Comparison of ENCODE assay signal across 8 cellular contexts in the genomic region with DNA sequence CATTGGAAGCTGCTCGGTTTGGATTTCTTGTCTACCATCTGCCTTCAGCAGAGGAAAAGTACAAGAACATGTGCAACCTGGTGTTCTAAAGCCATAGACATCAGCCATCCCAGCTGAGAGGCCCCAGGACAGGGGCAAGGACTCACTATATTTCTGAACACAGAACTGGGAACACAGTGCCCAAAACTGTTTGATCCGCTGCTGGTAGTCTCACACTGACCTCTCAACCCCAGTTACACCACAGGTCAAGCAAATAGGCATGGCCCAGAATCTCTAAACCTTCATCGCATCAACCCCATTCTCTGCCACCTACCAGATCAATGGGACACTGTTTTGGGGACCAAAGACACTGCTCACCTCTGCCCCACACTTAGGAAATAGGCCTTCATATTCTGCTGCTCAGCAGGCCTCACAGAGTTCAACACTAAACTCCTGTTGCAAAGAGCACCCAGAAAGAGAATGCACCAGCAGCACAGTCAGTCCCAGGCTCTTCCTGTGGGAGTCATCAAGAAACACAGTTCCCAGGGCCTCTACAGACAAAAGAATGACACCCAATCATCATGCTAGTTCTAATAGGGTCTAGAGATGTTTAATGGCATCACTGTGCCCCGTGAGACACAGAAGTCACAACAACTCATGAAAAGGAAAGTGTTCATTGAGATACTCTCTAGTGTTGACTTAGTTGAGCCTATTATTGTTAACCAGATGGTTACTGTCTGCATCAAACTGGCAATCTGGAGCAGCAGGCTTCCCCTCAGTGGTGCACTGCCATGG. TPM values are rescaled to one million over a fixed set of nuclear protein-coding genes. Genes with fewer than 3 reads are reported as not detected.
A peak's percentile ranks its signal among the peaks of the same experiment; 100 is the strongest.
DNase-seq lines count a peak whose midpoint lies in the region; ATAC-seq and TF ChIP-seq lines count a peak whose summit lies in the region.

No MANE protein-coding gene starts in this region.

- DNase-seq in heart left ventricle: no peak
- DNase-seq in left ventricle myocardium superior: no peak
- no peak for DNase-seq in OCI-LY7 (ENCODE audit: low spot score)
- no peak for DNase-seq in tibial nerve (ENCODE audit: low spot score in 2 of 2)
- no peak for DNase-seq in AG08396 (ENCODE audit: low spot score)
- no peak for DNase-seq in RPMI8226
- DNase-seq in Calu3: no peak

- H3K4me2 ChIP-seq in OCI-LY7 (ENCODE audit: low read length): peak overlapping the region; percentile 50; the same call in 1 of the 2 replicates

- H3K9me2 ChIP-seq in OCI-LY7 (ENCODE audit: insufficient read depth, low read length): no peaks in the 10 kb centered on the region

- no peaks in the 10 kb centered on the region for H4K20me1 ChIP-seq in OCI-LY7 (ENCODE audit: insufficient read depth, low read length)

- no peaks in the 10 kb centered on the region for H3K9me3 Mint-ChIP-seq in Calu3 (ENCODE audit: low read depth, unreplicated experiment)

- H3K36me3 ChIP-seq in heart left ventricle: no peaks in the 10 kb centered on the region
- H3K36me3 ChIP-seq in OCI-LY7 (ENCODE audit: insufficient read depth, low read length): no peaks in the 10 kb centered on the region
- H3K36me3 ChIP-seq in iPS-20b (ENCODE audit: insufficient read depth, low read depth, low read length): no peaks in the 10 kb centered on the region
- H3K36me3 ChIP-seq in tibial nerve: no peaks in the 10 kb centered on the region

- intact Hi-C loops in heart left ventricle (cut with DNase I) (loop anchor here in 4 of 10 donors (2.0 to 5.0 kb wide), 2 partner anchors 37 to 73 kb away; no protein-coding TSS in a partner anchor), left ventricle myocardium superior (cut with micrococcal nuclease) (no loop called here), OCI-LY7 (cut with micrococcal nuclease; ENCODE audit: unreplicated experiment) (no loop called here), Calu3 (cut with micrococcal nuclease; ENCODE audit: unreplicated experiment) (no loop called here)

- H3K4me3 ChIP-seq in heart left ventricle (peak overlapping the region in 11 of 12 donors; percentile 35 to 66 (median 56)), OCI-LY7 (ENCODE audit: low read depth, low read length, poor library complexity, severe bottlenecking) (no peak overlapping the region), iPS-20b (ENCODE audit: low read length) (peak overlapping the region; percentile 96), tibial nerve (peak overlapping the region in 2 of 4 donors; percentile 40 to 45)

- no peaks in the 10 kb centered on the region for H3K27me3 Mint-ChIP-seq in Calu3 (ENCODE audit: unreplicated experiment)

- H3K27ac Mint-ChIP-seq in Calu3 (ENCODE audit: unreplicated experiment): no peak overlapping the region

- H3K4me1 Mint-ChIP-seq in Calu3 (ENCODE audit: low read depth, unreplicated experiment): peaks cover 10% of the 10 kb centered on the region

- H3K27me3 ChIP-seq in heart left ventricle: no peaks in the 10 kb centered on the region
- H3K27me3 ChIP-seq in iPS-20b (ENCODE audit: insufficient read depth, low read length): no peaks in the 10 kb centered on the region
- no peaks in the 10 kb centered on the region for H3K27me3 ChIP-seq in tibial nerve

- TF ChIP-seq CTCF in heart left ventricle (IDR thresholded peaks at IDR 0.05): no peak
- no peak for TF ChIP-seq CTCF in OCI-LY7 (conservative IDR thresholded peaks at IDR 0.05; ENCODE audit: low read length)
- no peak for TF ChIP-seq CTCF in tibial nerve (IDR thresholded peaks at IDR 0.05)
- no peak for TF ChIP-seq CTCF in Calu3 (IDR thresholded peaks at IDR 0.05; ENCODE audit: unreplicated experiment)

- ATAC-seq in heart left ventricle (no peak), left ventricle myocardium superior (no peak)

- no peak overlapping the region; the same call in 1 of the 2 replicates for H3K9ac ChIP-seq in iPS-20b (ENCODE audit: low read depth, low read length)

- no peak for TF ChIP-seq POLR2A in heart left ventricle (IDR thresholded peaks at IDR 0.05)
- TF ChIP-seq POLR2A in tibial nerve (IDR thresholded peaks at IDR 0.05): no peak

- POLR2A ChIA-PET in OCI-LY7 (lab: Charles Lee): interaction anchor here (0.6 kb wide), 1 partner anchor 295 kb away, joined by 3 read pairs; no protein-coding TSS in a partner anchor

- BruUV-seq in OCI-LY7 (replicated peaks; lab: Mats Ljungman, UMichigan) (no TSS peak), Calu3 (replicated peaks; lab: Mats Ljungman, UMichigan) (no TSS peak)

- H3K9me3 ChIP-seq in heart left ventricle (peaks cover 0 to 5% (median 0%) of the 10 kb centered on the region in 12 donors), OCI-LY7 (ENCODE audit: low read length) (0 out of 2 replicates have a peak, but pooled peaks cover 7% of the 10 kb centered on the region), iPS-20b (ENCODE audit: insufficient read depth, low read depth, low read length) (no peaks in the 10 kb centered on the region), tibial nerve (no peaks in the 10 kb centered on the region)

- H3K4me1 ChIP-seq in heart left ventricle (peaks cover 5 to 74% (median 43%) of the 10 kb centered on the region in 12 donors), OCI-LY7 (ENCODE audit: insufficient read depth, low read length, poor library complexity, severe bottlenecking) (peaks cover 6% of the 10 kb centered on the region), iPS-20b (ENCODE audit: insufficient read depth, low read length) (peaks cover 3% of the 10 kb centered on the region; the same call in 1 of the 2 replicates), tibial nerve (peaks cover 0 to 27% (median 10%) of the 10 kb centered on the region in 4 donors)

- H3K27ac ChIP-seq in heart left ventricle: peak overlapping the region in 11 of 12 donors; percentile 55 to 90 (median 73)
- H3K27ac ChIP-seq in OCI-LY7 (ENCODE audit: low read depth, low read length, poor library complexity, severe bottlenecking): no peak overlapping the region
- no peak overlapping the region for H3K27ac ChIP-seq in iPS-20b (ENCODE audit: low read length)
- H3K27ac ChIP-seq in tibial nerve: peak overlapping the region in 3 of 4 donors; percentile 46 to 78 (median 63)

- H3K36me3 Mint-ChIP-seq in Calu3 (ENCODE audit: insufficient read depth, unreplicated experiment): no peaks in the 10 kb centered on the region

- no peaks in the 10 kb centered on the region for H3K79me2 ChIP-seq in OCI-LY7 (ENCODE audit: insufficient read depth, low read depth, low read length)

- 80 to 90% (median 87%) methylated on average over 4 of the region's 4 CpGs for WGBS in heart left ventricle, 4 donors
- WGBS in tibial nerve, 2 donors: 84% methylated on average over 4 of the region's 4 CpGs

- no peak for TF ChIP-seq EP300 in tibial nerve (IDR thresholded peaks at IDR 0.05)

- H3K4me3 Mint-ChIP-seq in Calu3 (ENCODE audit: low read depth, unreplicated experiment): no peak overlapping the region

- H2AFZ ChIP-seq in OCI-LY7 (ENCODE audit: low read length): peak overlapping the region; percentile 44; the same call in 1 of the 2 replicates

- CTCF ChIA-PET in OCI-LY7 (lab: Charles Lee; ENCODE audit: unreplicated experiment) (no interaction called here), Calu3 (lab: Charles Lee) (interaction anchor here (1.9 to 3.8 kb wide), 3 partner anchors 8 to 74 kb away, joined by 10 to 77 read pairs (median 13); no protein-coding TSS in a partner anchor)

RNA-seq across cellular contexts. Expression of a gene that starts 1.8 kb away (rescaled TPM):
- 10 to 100 TPM; 16.9 to 77.6 (median 26.1) TPM for total RNA-seq in heart left ventricle
- polyA plus RNA-seq in heart left ventricle: 10 to 100 TPM in 1 of 2 donors, 1 to 10 TPM in 1; 8.3 to 54.6 TPM
- total RNA-seq in left ventricle myocardium superior: 24.5 TPM
- 0.23 and 0.28 TPM in 2 replicates for total RNA-seq in OCI-LY7 (2014; rRNA removed; shearing (Covaris generic))
- total RNA-seq in OCI-LY7 (2022): 5.2 and 6.2 TPM in 2 replicates
- 10 to 100 TPM; 22.5 to 35.7 (median 27.5) TPM for total RNA-seq in tibial nerve
- total RNA-seq in Calu3 (2022): 16.9 and 18.2 TPM in 2 replicates

RNA-seq across cellular contexts. Expression of a gene that starts 20.1 kb away (rescaled TPM):
- total RNA-seq in heart left ventricle (10 to 100 TPM in 7 of 9 donors, 1 to 10 TPM in 2; 4.0 to 21.0 (median 14.2) TPM), left ventricle myocardium superior (13.7 TPM), OCI-LY7 (2022) (46.0 and 50.3 TPM in 2 replicates), tibial nerve (10 to 100 TPM; 12.6 to 17.0 (median 15.0) TPM), Calu3 (2022) (40.5 and 42.3 TPM in 2 replicates)
- 10 to 100 TPM in 1 of 2 donors, 1 to 10 TPM in 1; 9.4 to 27.6 TPM for polyA plus RNA-seq in heart left ventricle
- 20.6 and 25.8 TPM in 2 replicates for total RNA-seq in OCI-LY7 (2014; rRNA removed; shearing (Covaris generic))

Comparison
In these comparisons a context has a peak if more than half of its experiments do, and no peak if none do; other contexts are left out.
1. H3K27ac ChIP-seq: peak in heart left ventricle (11 of 12) and tibial nerve (3 of 4); none in OCI-LY7 (single experiment) and iPS-20b (single experiment).